ENCODE assay signal across 1 cellular context in genomic region chr1:202807926-202808757, GRCh38.
TF ChIP-seq lines count a peak whose summit lies in the region.

Gene KDM5B, minus strand, starts transcription at chr1:202808421. Its CDS starts 116 bp downstream, at chr1:202808305.

TF ChIP-seq in HEK293, 187 proteins besides CTCF, POLR2A, EP300 and RAD21 (continued from another document):
- no peak for TF ChIP-seq ZNF148 (tag by site-specific recombination; IDR thresholded peaks at IDR 0.05; ENCODE audit: borderline replicate concordance)
- TF ChIP-seq ZBTB1 (tag by site-specific recombination; IDR thresholded peaks at IDR 0.05) = no peak
- TF ChIP-seq ZNF624 (tag by site-specific recombination; IDR thresholded peaks at IDR 0.05) = no peak
- TF ChIP-seq ZBTB11 (tag by site-specific recombination; conservative IDR thresholded peaks at IDR 0.05; ENCODE audit: low read depth) = 0 out of 2 replicates have a peak, but pooled peaks have one; percentile 33
- TF ChIP-seq SP2 (tag by site-specific recombination; IDR thresholded peaks at IDR 0.05) = peak; percentile 75
- TF ChIP-seq HIC1 (tag by site-specific recombination; IDR thresholded peaks at IDR 0.05) = peak; percentile 82
- peak; percentile 77; the same call in 1 of the 2 replicates for TF ChIP-seq ZNF501 (tag by site-specific recombination; IDR thresholded peaks at IDR 0.05)
- TF ChIP-seq ZNF677 (tag by site-specific recombination; IDR thresholded peaks at IDR 0.05) = no peak
- 0 out of 2 replicates have a peak, but pooled peaks have one; percentile 31 for TF ChIP-seq PRDM10 (tag by site-specific recombination; IDR thresholded peaks at IDR 0.05)
- no peak for TF ChIP-seq ZNF645 (tag by site-specific recombination; IDR thresholded peaks at IDR 0.05)
- TF ChIP-seq ZNF132 (tag by site-specific recombination; IDR thresholded peaks at IDR 0.05; ENCODE audit: borderline replicate concordance) = no peak
- no peak for TF ChIP-seq ZNF174 (tag by site-specific recombination; IDR thresholded peaks at IDR 0.05)
- TF ChIP-seq ZNF629 (tag by site-specific recombination; IDR thresholded peaks at IDR 0.05) = peak; percentile 35; the same call in 1 of the 2 replicates
